Comparison of ENCODE assay signal across 27 cellular contexts in genomic region chr2:128498589-128498988, GRCh38.
"Had no signal": no experiment of that assay in that cellular context is flagged by ENCODE, and none has a peak within 500 bp of the region (broad histone marks: within the 10 kb centered on the region; RNA-seq: fewer than 3 reads in every experiment).

No MANE protein-coding gene starts in this region.

- H3K9me3 ChIP-seq: ascending aorta, colonic mucosa, left ventricle myocardium inferior, ovary, prostate gland, suprapubic skin, tibial nerve, uterus had no signal

- H3K4me3 Mint-ChIP-seq: activated CD4-positive, alpha-beta memory T cell treated with anti-CD3 and anti-CD28 coated beads, Interleukin-2, amount 10 ng/mL, durations not matched to agents 7 days and 5 days; activated CD4-positive, alpha-beta T cell treated with anti-CD3 and anti-CD28 coated beads, Interleukin-2, amount 10 ng/mL, durations not matched to agents 24 days and 14 days; activated naive CD4-positive, alpha-beta T cell treated with anti-CD3 and anti-CD28 coated beads, Interleukin-2, amount 10 ng/mL, durations not matched to agents 7 days and 5 days; activated naive CD8-positive, alpha-beta T cell treated with anti-CD3 and anti-CD28 coated beads, Interleukin-2, amount 10 ng/mL, durations not matched to agents 7 days and 5 days; activated T-cell treated with anti-CD3 and anti-CD28 coated beads, Interleukin-2, amount 50 U/mL, for 72 hours; brain; natural killer cell; stimulated activated memory B cell treated with anti-CD40 and anti-IgM and Interleukin-4, amounts not matched to agents 10 μg/mL and 1 μg/mL and 100 μg/mL, for 72 hours; T-helper 17 cell had no signal

- H3K36me3 ChIP-seq: ascending aorta, cardiac muscle cell, colonic mucosa, left ventricle myocardium inferior, ovary, prostate gland, suprapubic skin, tibial nerve, uterus had no signal

- H3K36me3 Mint-ChIP-seq: activated naive CD4-positive, alpha-beta T cell treated with anti-CD3 and anti-CD28 coated beads, Interleukin-2, amount 10 ng/mL, durations not matched to agents 7 days and 5 days; activated naive CD8-positive, alpha-beta T cell treated with anti-CD3 and anti-CD28 coated beads, Interleukin-2, amount 10 ng/mL, durations not matched to agents 7 days and 5 days; brain; natural killer cell; stimulated activated memory B cell treated with anti-CD40 and anti-IgM and Interleukin-4, amounts not matched to agents 10 μg/mL and 1 μg/mL and 100 μg/mL, for 72 hours had no signal

- H3K4me1 ChIP-seq: colonic mucosa, prostate gland, suprapubic skin, uterus had no signal

- H3K27ac Mint-ChIP-seq: activated CD4-positive, alpha-beta memory T cell treated with anti-CD3 and anti-CD28 coated beads, Interleukin-2, amount 10 ng/mL, durations not matched to agents 7 days and 5 days; activated CD4-positive, alpha-beta T cell treated with anti-CD3 and anti-CD28 coated beads, Interleukin-2, amount 10 ng/mL, durations not matched to agents 24 days and 14 days; activated naive CD4-positive, alpha-beta T cell treated with anti-CD3 and anti-CD28 coated beads, Interleukin-2, amount 10 ng/mL, durations not matched to agents 7 days and 5 days; activated naive CD8-positive, alpha-beta T cell treated with anti-CD3 and anti-CD28 coated beads, Interleukin-2, amount 10 ng/mL, durations not matched to agents 7 days and 5 days; activated T-cell treated with anti-CD3 and anti-CD28 coated beads, Interleukin-2, amount 50 U/mL, for 72 hours; natural killer cell; stimulated activated memory B cell treated with anti-CD40 and anti-IgM and Interleukin-4, amounts not matched to agents 10 μg/mL and 1 μg/mL and 100 μg/mL, for 72 hours; T-helper 17 cell had no signal

- ATAC-seq: activated T-cell treated with anti-CD3 and anti-CD28 coated beads, Interleukin-2, amount 50 U/mL, for 72 hours; sciatic nerve; stimulated activated memory B cell treated with anti-CD40 and anti-IgM and Interleukin-4, amounts not matched to agents 10 μg/mL and 1 μg/mL and 100 μg/mL, for 72 hours; T-helper 17 cell had no signal

- H3K9me3 Mint-ChIP-seq: activated CD4-positive, alpha-beta memory T cell treated with anti-CD3 and anti-CD28 coated beads, Interleukin-2, amount 10 ng/mL, durations not matched to agents 7 days and 5 days; activated CD4-positive, alpha-beta T cell treated with anti-CD3 and anti-CD28 coated beads, Interleukin-2, amount 10 ng/mL, durations not matched to agents 24 days and 14 days; activated naive CD4-positive, alpha-beta T cell treated with anti-CD3 and anti-CD28 coated beads, Interleukin-2, amount 10 ng/mL, durations not matched to agents 7 days and 5 days; activated naive CD8-positive, alpha-beta T cell treated with anti-CD3 and anti-CD28 coated beads, Interleukin-2, amount 10 ng/mL, durations not matched to agents 7 days and 5 days; activated T-cell treated with anti-CD3 and anti-CD28 coated beads, Interleukin-2, amount 50 U/mL, for 72 hours; natural killer cell; stimulated activated memory B cell treated with anti-CD40 and anti-IgM and Interleukin-4, amounts not matched to agents 10 μg/mL and 1 μg/mL and 100 μg/mL, for 72 hours had no signal

- H3K27ac ChIP-seq: ascending aorta, cardiac muscle cell, colonic mucosa, left ventricle myocardium inferior, ovary, prostate gland, suprapubic skin, tibial nerve, uterus had no signal

- DNase-seq: activated CD4-positive, alpha-beta memory T cell treated with anti-CD3 and anti-CD28 coated beads, Interleukin-2, amount 10 ng/mL, durations not matched to agents 7 days and 5 days; activated CD4-positive, alpha-beta T cell treated with anti-CD3 and anti-CD28 coated beads, Interleukin-2, amount 10 ng/mL, durations not matched to agents 24 days and 14 days; activated CD4-positive, CD25-positive, alpha-beta regulatory T cell treated with anti-CD3 and anti-CD28 coated beads, Interleukin-2, amount 50 U/mL, for 72 hours; activated naive CD4-positive, alpha-beta T cell treated with anti-CD3 and anti-CD28 coated beads, Interleukin-2, amount 10 ng/mL, durations not matched to agents 7 days and 5 days; activated naive CD8-positive, alpha-beta T cell treated with anti-CD3 and anti-CD28 coated beads, Interleukin-2, amount 10 ng/mL, durations not matched to agents 7 days and 5 days; activated T-cell treated with anti-CD3 and anti-CD28 coated beads, Interleukin-2, amount 50 U/mL, for 72 hours; cerebellar nuclear complex; colonic mucosa; effector memory CD4-positive, alpha-beta T cell; left ventricle myocardium inferior; mesendoderm; natural killer cell; ovary; retina; small intestine; stimulated activated CD4-positive, alpha-beta T cell treated with anti-CD3 and anti-CD28 coated beads, Interleukin-4, amount 100 ng/mL, for 24 hours; T-helper 17 cell; uterus had no signal

- H3K27me3 ChIP-seq: ascending aorta, cardiac muscle cell, colonic mucosa, ovary, tibial nerve, uterus had no signal

- H3K4me1 Mint-ChIP-seq: activated CD4-positive, alpha-beta memory T cell treated with anti-CD3 and anti-CD28 coated beads, Interleukin-2, amount 10 ng/mL, durations not matched to agents 7 days and 5 days; activated CD4-positive, alpha-beta T cell treated with anti-CD3 and anti-CD28 coated beads, Interleukin-2, amount 10 ng/mL, durations not matched to agents 24 days and 14 days; activated naive CD4-positive, alpha-beta T cell treated with anti-CD3 and anti-CD28 coated beads, Interleukin-2, amount 10 ng/mL, durations not matched to agents 7 days and 5 days; activated naive CD8-positive, alpha-beta T cell treated with anti-CD3 and anti-CD28 coated beads, Interleukin-2, amount 10 ng/mL, durations not matched to agents 7 days and 5 days; natural killer cell had no signal

- H3K4me3 ChIP-seq: ascending aorta, cardiac muscle cell, colonic mucosa, left ventricle myocardium inferior, lung, ovary, prostate gland, suprapubic skin, tibial nerve, uterus had no signal

- H3K27me3 Mint-ChIP-seq: activated CD4-positive, alpha-beta memory T cell treated with anti-CD3 and anti-CD28 coated beads, Interleukin-2, amount 10 ng/mL, durations not matched to agents 7 days and 5 days; activated CD4-positive, alpha-beta T cell treated with anti-CD3 and anti-CD28 coated beads, Interleukin-2, amount 10 ng/mL, durations not matched to agents 24 days and 14 days had no signal
